In genomic region chr12:112988823-112989222, GRCh38 we compare ENCODE assay signal across 2 cellular contexts. TPM values are rescaled to one million over a fixed set of nuclear protein-coding genes. Genes with fewer than 3 reads are reported as not detected.
"Had no signal": no experiment of that assay in that cellular context is flagged by ENCODE, and none has a peak within 500 bp of the region (broad histone marks: within the 10 kb centered on the region; RNA-seq: fewer than 3 reads in every experiment).

No MANE protein-coding gene starts in this region.

RNA-seq across cellular contexts. Expression of gene OAS2, which starts 10.5 kb away (rescaled TPM):
- total RNA-seq: progenitor cell of endocrine pancreas, SJCRH30 had no signal
